1 cellular context compared by ENCODE assay signal in genomic region chr3:186945255-186945823, GRCh38.
TF ChIP-seq lines count a peak whose summit lies in the region.

No MANE protein-coding gene starts in this region.

TF ChIP-seq in WTC11, 78 proteins besides CTCF, POLR2A, EP300 and RAD21 (continued from another document):
- no peak for TF ChIP-seq IRF1 (CRISPR knock-in tag; IDR thresholded peaks at IDR 0.05)
- no peak for TF ChIP-seq ZNF317 (CRISPR knock-in tag; IDR thresholded peaks at IDR 0.05; ENCODE audit: borderline replicate concordance, low read depth)
- no peak for TF ChIP-seq GRHL2 (CRISPR knock-in tag; IDR thresholded peaks at IDR 0.05; ENCODE audit: insufficient replicate concordance, severe bottlenecking)
- no peak for TF ChIP-seq PREB (CRISPR knock-in tag; IDR thresholded peaks at IDR 0.05; ENCODE audit: borderline replicate concordance)
- TF ChIP-seq ZNF396 (CRISPR knock-in tag; IDR thresholded peaks at IDR 0.05; ENCODE audit: borderline replicate concordance), result no peak
- TF ChIP-seq RORB (CRISPR knock-in tag; IDR thresholded peaks at IDR 0.05), result no peak
- no peak for TF ChIP-seq EMX1 (CRISPR knock-in tag; IDR thresholded peaks at IDR 0.05)
